Comparison of ENCODE assay signal across 8 cellular contexts in genomic region chr3:42090973-42091731, GRCh38. TPM values are rescaled to one million over a fixed set of nuclear protein-coding genes. Genes with fewer than 3 reads are reported as not detected.
A peak's percentile ranks its signal among the peaks of the same experiment; 100 is the strongest.
DNase-seq lines count a peak whose midpoint lies in the region; ATAC-seq and TF ChIP-seq lines count a peak whose summit lies in the region.

TRAK1 (plus strand) TSS chr3:42091357; CDS start chr3:42091470, 113 bp downstream.

- H3K4me2 ChIP-seq in PC-9: no peak within 1 kb of the TSS

- H3K4me3 ChIP-seq in A673 (ENCODE audit: low read depth, low read length, poor library complexity, severe bottlenecking) (no peak within 1 kb of the TSS), PC-9 (no peak within 1 kb of the TSS)
- no peak within 1 kb of the TSS for H3K4me3 ChIP-seq in naive thymus-derived CD4-positive, alpha-beta T cell (ENCODE audit: low read length)
- H3K4me3 ChIP-seq in effector memory CD4-positive, alpha-beta T cell (ENCODE audit: insufficient read depth, low read depth, low read length, poor library complexity, severe bottlenecking): no peak within 1 kb of the TSS

- peaks cover 0 to 2% (median 0%) of the 10 kb centered on the region in 11 donors for H3K9me3 Mint-ChIP-seq in naive thymus-derived CD4-positive, alpha-beta T cell

- no peak within 1 kb of the TSS for H3K27ac ChIP-seq in A673 (ENCODE audit: low read depth, low read length, poor library complexity, severe bottlenecking)
- no peak within 1 kb of the TSS for H3K27ac ChIP-seq in PC-9
- peak within 1 kb of the TSS; percentile 74 for H3K27ac ChIP-seq in epithelial cell of prostate
- H3K27ac ChIP-seq in naive thymus-derived CD4-positive, alpha-beta T cell (ENCODE audit: low read depth, low read length): no peak within 1 kb of the TSS
- H3K27ac ChIP-seq in effector memory CD4-positive, alpha-beta T cell (ENCODE audit: insufficient read depth, low read length, poor library complexity, severe bottlenecking): no peak within 1 kb of the TSS

- no peaks in the 10 kb centered on the region for H3K9me2 ChIP-seq in PC-9 (ENCODE audit: insufficient read depth)

- peaks cover 9 to 48% (median 32%) of the 10 kb centered on the region in 5 donors for H3K36me3 Mint-ChIP-seq in naive thymus-derived CD4-positive, alpha-beta T cell

- H3F3A ChIP-seq in PC-9 (ENCODE audit: insufficient read depth, low read depth): no peaks in the 10 kb centered on the region

- intact Hi-C loops in A673 (cut with micrococcal nuclease; ENCODE audit: unreplicated experiment): loop anchor here (10.0 kb wide), 1 partner anchor 76 kb away; no protein-coding TSS in a partner anchor
- intact Hi-C loops in PC-9 (cut with micrococcal nuclease; ENCODE audit: unreplicated experiment): loop anchor here (10.0 kb wide), 2 partner anchors 1506 to 1766 kb away; no protein-coding TSS in a partner anchor
- intact Hi-C loops in naive thymus-derived CD4-positive, alpha-beta T cell (cut with micrococcal nuclease): loop anchor here in 1 of 2 donors (10.0 kb wide), 2 partner anchors 396 to 1776 kb away; no protein-coding TSS in a partner anchor

- no peaks in the 10 kb centered on the region for H3K36me3 ChIP-seq in A673 (ENCODE audit: insufficient read depth, low read length, poor library complexity, severe bottlenecking)
- H3K36me3 ChIP-seq in PC-9 (ENCODE audit: low read depth): no peaks in the 10 kb centered on the region
- H3K36me3 ChIP-seq in naive thymus-derived CD4-positive, alpha-beta T cell (ENCODE audit: control insufficient read depth in 2 of 3, insufficient read depth in 3 of 3, low read length in 3 of 3): peaks cover 0 to 11% (median 0%) of the 10 kb centered on the region in 3 experiments
- H3K36me3 ChIP-seq in effector memory CD4-positive, alpha-beta T cell (ENCODE audit: control insufficient read depth, insufficient read depth, low read length): peaks cover 7% of the 10 kb centered on the region

- no peaks in the 10 kb centered on the region for H3K9me3 ChIP-seq in A673 (ENCODE audit: low read depth, low read length, poor library complexity, severe bottlenecking)
- H3K9me3 ChIP-seq in PC-9 (ENCODE audit: insufficient read depth, low read depth): no peaks in the 10 kb centered on the region
- H3K9me3 ChIP-seq in naive thymus-derived CD4-positive, alpha-beta T cell (ENCODE audit: control insufficient read depth in 2 of 3, low read length in 3 of 3): no peaks in the 10 kb centered on the region
- no peaks in the 10 kb centered on the region for H3K9me3 ChIP-seq in effector memory CD4-positive, alpha-beta T cell (ENCODE audit: control insufficient read depth, low read length)

- H4K20me1 ChIP-seq in PC-9 (ENCODE audit: insufficient read depth): no peaks in the 10 kb centered on the region

- no peaks in the 10 kb centered on the region for H3K27me3 Mint-ChIP-seq in naive thymus-derived CD4-positive, alpha-beta T cell

- POLR2A ChIA-PET in A673 (lab: Charles Lee; ENCODE audit: low non-redundant PET) (no interaction called here), PC-9 (lab: Charles Lee; ENCODE audit: unreplicated experiment) (no interaction called here)
- POLR2A ChIA-PET in naive thymus-derived CD4-positive, alpha-beta T cell (lab: Charles Lee): no interaction called here

- CTCF ChIA-PET in A673 (lab: Charles Lee) (no interaction called here), PC-9 (lab: Charles Lee) (no interaction called here)
- CTCF ChIA-PET in naive thymus-derived CD4-positive, alpha-beta T cell (lab: Charles Lee): no interaction called here

- no peak within 1 kb of the TSS for H2AFZ ChIP-seq in PC-9

- H3K27me3 ChIP-seq in A673 (replicated peaks; ENCODE audit: insufficient read depth, low read depth, low read length, poor library complexity) (no peaks in the 10 kb centered on the region), PC-9 (ENCODE audit: insufficient read depth, low read depth) (no peaks in the 10 kb centered on the region)
- H3K27me3 ChIP-seq in naive thymus-derived CD4-positive, alpha-beta T cell (ENCODE audit: control insufficient read depth in 2 of 2, insufficient read depth in 2 of 2, low read length in 2 of 2): no peaks in the 10 kb centered on the region
- no peaks in the 10 kb centered on the region for H3K27me3 ChIP-seq in effector memory CD4-positive, alpha-beta T cell (replicated peaks; ENCODE audit: control insufficient read depth, insufficient read depth, low read length, poor library complexity, severe bottlenecking)

- H3K4me1 ChIP-seq in A673 (ENCODE audit: insufficient read depth, low read length, poor library complexity, severe bottlenecking) (no peaks in the 10 kb centered on the region), PC-9 (replicated peaks; ENCODE audit: insufficient read depth) (no peaks in the 10 kb centered on the region; the same call in 1 of the 2 replicates)
- no peaks in the 10 kb centered on the region for H3K4me1 ChIP-seq in naive thymus-derived CD4-positive, alpha-beta T cell (ENCODE audit: control insufficient read depth in 2 of 2, insufficient read depth in 2 of 2, low read length in 2 of 2)
- no peaks in the 10 kb centered on the region for H3K4me1 ChIP-seq in effector memory CD4-positive, alpha-beta T cell (ENCODE audit: control insufficient read depth, insufficient read depth, low read length, poor library complexity, severe bottlenecking)

- DNase-seq in A673 (ENCODE audit: low spot score): no peak
- no peak for DNase-seq in PC-9
- peak; percentile 90 for DNase-seq in epithelial cell of prostate (ENCODE audit: low read depth, low spot score)
- no peak for DNase-seq in naive thymus-derived CD4-positive, alpha-beta T cell
- no peak for DNase-seq in glomerular visceral epithelial cell (ENCODE audit: extremely low spot score)
- DNase-seq in effector memory CD4-positive, alpha-beta T cell: no peak
- no peak for DNase-seq in NCI-H774 (lab: John Stamatoyannopoulos, UW)

- ATAC-seq in naive thymus-derived CD4-positive, alpha-beta T cell: no peak
- ATAC-seq in HG02973 (IDR thresholded peaks at IDR 0.05; ENCODE audit: unreplicated experiment): no peak

- no peak within 1 kb of the TSS for H3K4me3 Mint-ChIP-seq in naive thymus-derived CD4-positive, alpha-beta T cell

- TF ChIP-seq CTCF in A673 (conservative IDR thresholded peaks at IDR 0.05; ENCODE audit: low read depth, low read length): no peak
- no peak for TF ChIP-seq CTCF in PC-9 (conservative IDR thresholded peaks at IDR 0.05)

- BruUV-seq in A673 (replicated peaks; lab: Mats Ljungman, UMichigan) (no TSS peak), PC-9 (replicated peaks; lab: Mats Ljungman, UMichigan) (no TSS peak)

- peak within 1 kb of the TSS in 8 of 9 donors; percentile 14 to 75 (median 46) for H3K27ac Mint-ChIP-seq in naive thymus-derived CD4-positive, alpha-beta T cell

- H3K4me1 Mint-ChIP-seq in naive thymus-derived CD4-positive, alpha-beta T cell: peaks cover 18 to 36% (median 27%) of the 10 kb centered on the region in 7 donors

- H3K79me2 ChIP-seq in PC-9 (ENCODE audit: low read depth): no peaks in the 10 kb centered on the region

RNA-seq across cellular contexts. Expression of gene TRAK1, which starts in this region (rescaled TPM):
- total RNA-seq in A673 (2021) (16.3 and 21.1 TPM in 2 replicates), PC-9 (2021) (43.4 and 46.8 TPM in 2 replicates)
- total RNA-seq in naive thymus-derived CD4-positive, alpha-beta T cell: 10 to 100 TPM; 13.2 to 30.4 (median 20.4) TPM
- 1 to 10 TPM; 4.8 to 5.8 TPM for polyA plus RNA-seq in naive thymus-derived CD4-positive, alpha-beta T cell
